In the genomic region with DNA sequence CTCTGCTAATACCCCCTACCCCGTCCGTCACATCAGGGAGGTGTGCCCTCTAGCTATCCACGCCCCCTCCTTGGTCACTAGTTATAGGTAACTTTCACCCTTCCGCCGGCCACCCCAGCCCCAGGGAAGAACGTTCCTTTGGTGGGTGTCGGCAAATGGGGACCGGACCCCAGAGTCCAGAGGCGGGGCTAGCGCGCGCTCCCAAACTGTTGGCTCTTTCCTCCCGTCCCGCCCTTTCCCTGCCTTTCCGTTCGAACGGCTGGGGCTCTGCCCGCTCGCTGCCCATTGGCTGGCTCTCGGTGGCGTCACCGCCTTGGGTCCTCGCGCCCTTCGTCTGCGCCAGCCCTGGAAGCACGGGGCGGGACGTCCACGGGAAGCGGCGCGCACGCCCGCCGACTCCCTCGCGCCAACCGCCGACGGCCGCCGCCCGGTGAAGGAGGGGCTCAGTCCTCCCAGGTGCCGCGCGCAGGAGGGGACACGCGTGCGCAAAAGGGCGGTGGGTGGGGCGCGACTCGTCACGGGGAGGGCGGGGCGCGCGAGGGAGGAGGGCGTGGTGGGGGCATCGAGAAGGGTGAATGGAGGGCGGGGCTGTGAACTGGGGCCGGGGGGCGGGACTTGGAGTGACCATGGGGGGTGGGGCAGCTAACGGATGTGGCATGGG, we compare ENCODE assay signal across 1 cellular context.
TF ChIP-seq lines count a peak whose summit lies in the region.

No MANE protein-coding gene starts in this region.

TF ChIP-seq in K562, 482 proteins besides CTCF, POLR2A, EP300 and RAD21 (continued from another document and continues in another):
- TF ChIP-seq, protein P1, sequence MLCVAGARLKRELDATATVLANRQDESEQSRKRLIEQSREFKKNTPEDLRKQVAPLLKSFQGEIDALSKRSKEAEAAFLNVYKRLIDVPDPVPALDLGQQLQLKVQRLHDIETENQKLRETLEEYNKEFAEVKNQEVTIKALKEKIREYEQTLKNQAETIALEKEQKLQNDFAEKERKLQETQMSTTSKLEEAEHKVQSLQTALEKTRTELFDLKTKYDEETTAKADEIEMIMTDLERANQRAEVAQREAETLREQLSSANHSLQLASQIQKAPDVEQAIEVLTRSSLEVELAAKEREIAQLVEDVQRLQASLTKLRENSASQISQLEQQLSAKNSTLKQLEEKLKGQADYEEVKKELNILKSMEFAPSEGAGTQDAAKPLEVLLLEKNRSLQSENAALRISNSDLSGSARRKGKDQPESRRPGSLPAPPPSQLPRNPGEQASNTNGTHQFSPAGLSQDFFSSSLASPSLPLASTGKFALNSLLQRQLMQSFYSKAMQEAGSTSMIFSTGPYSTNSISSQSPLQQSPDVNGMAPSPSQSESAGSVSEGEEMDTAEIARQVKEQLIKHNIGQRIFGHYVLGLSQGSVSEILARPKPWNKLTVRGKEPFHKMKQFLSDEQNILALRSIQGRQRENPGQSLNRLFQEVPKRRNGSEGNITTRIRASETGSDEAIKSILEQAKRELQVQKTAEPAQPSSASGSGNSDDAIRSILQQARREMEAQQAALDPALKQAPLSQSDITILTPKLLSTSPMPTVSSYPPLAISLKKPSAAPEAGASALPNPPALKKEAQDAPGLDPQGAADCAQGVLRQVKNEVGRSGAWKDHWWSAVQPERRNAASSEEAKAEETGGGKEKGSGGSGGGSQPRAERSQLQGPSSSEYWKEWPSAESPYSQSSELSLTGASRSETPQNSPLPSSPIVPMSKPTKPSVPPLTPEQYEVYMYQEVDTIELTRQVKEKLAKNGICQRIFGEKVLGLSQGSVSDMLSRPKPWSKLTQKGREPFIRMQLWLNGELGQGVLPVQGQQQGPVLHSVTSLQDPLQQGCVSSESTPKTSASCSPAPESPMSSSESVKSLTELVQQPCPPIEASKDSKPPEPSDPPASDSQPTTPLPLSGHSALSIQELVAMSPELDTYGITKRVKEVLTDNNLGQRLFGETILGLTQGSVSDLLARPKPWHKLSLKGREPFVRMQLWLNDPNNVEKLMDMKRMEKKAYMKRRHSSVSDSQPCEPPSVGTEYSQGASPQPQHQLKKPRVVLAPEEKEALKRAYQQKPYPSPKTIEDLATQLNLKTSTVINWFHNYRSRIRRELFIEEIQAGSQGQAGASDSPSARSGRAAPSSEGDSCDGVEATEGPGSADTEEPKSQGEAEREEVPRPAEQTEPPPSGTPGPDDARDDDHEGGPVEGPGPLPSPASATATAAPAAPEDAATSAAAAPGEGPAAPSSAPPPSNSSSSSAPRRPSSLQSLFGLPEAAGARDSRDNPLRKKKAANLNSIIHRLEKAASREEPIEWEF (CRISPR knock-in tag; IDR thresholded peaks at IDR 0.05) = no peak
- no peak for TF ChIP-seq ZBTB1 (CRISPR knock-in tag; IDR thresholded peaks at IDR 0.05; ENCODE audit: borderline replicate concordance, low read depth)
- peak; percentile 94 for TF ChIP-seq FIP1L1 (IDR thresholded peaks at IDR 0.05; ENCODE audit: low read depth, low read length, poor library complexity, severe bottlenecking)
- TF ChIP-seq, protein P2, sequence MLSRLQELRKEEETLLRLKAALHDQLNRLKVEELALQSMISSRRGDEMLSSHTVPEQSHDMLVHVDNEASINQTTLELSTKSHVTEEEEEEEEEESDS (CRISPR knock-in tag; IDR thresholded peaks at IDR 0.05) = no peak
- no peak for TF ChIP-seq SETDB1 (IDR thresholded peaks at IDR 0.05; ENCODE audit: low read length)
- no peak for TF ChIP-seq IFI16 (CRISPR knock-in tag; IDR thresholded peaks at IDR 0.05)
- TF ChIP-seq, protein P3, sequence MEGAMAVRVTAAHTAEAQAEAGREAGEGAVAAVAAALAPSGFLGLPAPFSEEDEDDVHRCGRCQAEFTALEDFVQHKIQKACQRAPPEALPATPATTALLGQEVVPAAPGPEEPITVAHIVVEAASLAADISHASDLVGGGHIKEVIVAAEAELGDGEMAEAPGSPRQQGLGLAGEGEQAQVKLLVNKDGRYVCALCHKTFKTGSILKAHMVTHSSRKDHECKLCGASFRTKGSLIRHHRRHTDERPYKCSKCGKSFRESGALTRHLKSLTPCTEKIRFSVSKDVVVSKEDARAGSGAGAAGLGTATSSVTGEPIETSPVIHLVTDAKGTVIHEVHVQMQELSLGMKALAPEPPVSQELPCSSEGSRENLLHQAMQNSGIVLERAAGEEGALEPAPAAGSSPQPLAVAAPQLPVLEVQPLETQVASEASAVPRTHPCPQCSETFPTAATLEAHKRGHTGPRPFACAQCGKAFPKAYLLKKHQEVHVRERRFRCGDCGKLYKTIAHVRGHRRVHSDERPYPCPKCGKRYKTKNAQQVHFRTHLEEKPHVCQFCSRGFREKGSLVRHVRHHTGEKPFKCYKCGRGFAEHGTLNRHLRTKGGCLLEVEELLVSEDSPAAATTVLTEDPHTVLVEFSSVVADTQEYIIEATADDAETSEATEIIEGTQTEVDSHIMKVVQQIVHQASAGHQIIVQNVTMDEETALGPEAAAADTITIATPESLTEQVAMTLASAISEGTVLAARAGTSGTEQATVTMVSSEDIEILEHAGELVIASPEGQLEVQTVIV (CRISPR knock-in tag; IDR thresholded peaks at IDR 0.05; ENCODE audit: borderline replicate concordance) = no peak
- TF ChIP-seq ZNF766 (CRISPR knock-in tag; conservative IDR thresholded peaks at IDR 0.05) = no peak
- TF ChIP-seq ZSCAN32 (CRISPR knock-in tag; IDR thresholded peaks at IDR 0.05) = no peak
- TF ChIP-seq, protein P4, sequence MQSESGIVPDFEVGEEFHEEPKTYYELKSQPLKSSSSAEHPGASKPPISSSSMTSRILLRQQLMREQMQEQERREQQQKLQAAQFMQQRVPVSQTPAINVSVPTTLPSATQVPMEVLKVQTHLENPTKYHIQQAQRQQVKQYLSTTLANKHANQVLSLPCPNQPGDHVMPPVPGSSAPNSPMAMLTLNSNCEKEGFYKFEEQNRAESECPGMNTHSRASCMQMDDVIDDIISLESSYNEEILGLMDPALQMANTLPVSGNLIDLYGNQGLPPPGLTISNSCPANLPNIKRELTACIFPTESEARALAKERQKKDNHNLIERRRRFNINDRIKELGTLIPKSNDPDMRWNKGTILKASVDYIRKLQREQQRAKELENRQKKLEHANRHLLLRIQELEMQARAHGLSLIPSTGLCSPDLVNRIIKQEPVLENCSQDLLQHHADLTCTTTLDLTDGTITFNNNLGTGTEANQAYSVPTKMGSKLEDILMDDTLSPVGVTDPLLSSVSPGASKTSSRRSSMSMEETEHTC (IDR thresholded peaks at IDR 0.05) = no peak; the same call in 1 of the 2 replicates
- no peak; the same call in none of the 2 replicates for TF ChIP-seq SMAD4 (CRISPR knock-in tag; conservative IDR thresholded peaks at IDR 0.05)
- TF ChIP-seq EP400 (IDR thresholded peaks at IDR 0.05) = peak; percentile 85
- TF ChIP-seq HNRNPLL (IDR thresholded peaks at IDR 0.05; ENCODE audit: low read depth, low read length, poor library complexity, severe bottlenecking) = peak; percentile 65
- no peak for TF ChIP-seq MCM2 (IDR thresholded peaks at IDR 0.05; ENCODE audit: low read depth)
- no peak for TF ChIP-seq ASH1L (IDR thresholded peaks at IDR 0.05; ENCODE audit: borderline replicate concordance, low read depth, partially characterized antibody)
- peak; percentile 64; the same call in 1 of the 2 replicates for TF ChIP-seq NBN (IDR thresholded peaks at IDR 0.05; ENCODE audit: low read depth)
- TF ChIP-seq MCM7 (IDR thresholded peaks at IDR 0.05) = no peak
- no peak for TF ChIP-seq ZNF165 (CRISPR knock-in tag; IDR thresholded peaks at IDR 0.05; ENCODE audit: borderline replicate concordance)
- peak in 1 of 2 experiments; percentile 9; a peak in 1 of 4 replicates for TF ChIP-seq RCOR1 (IDR thresholded peaks at IDR 0.05; ENCODE audit: borderline replicate concordance in 1 of 2, low read depth in 2 of 2, low read length in 2 of 2)
- TF ChIP-seq, protein P5, sequence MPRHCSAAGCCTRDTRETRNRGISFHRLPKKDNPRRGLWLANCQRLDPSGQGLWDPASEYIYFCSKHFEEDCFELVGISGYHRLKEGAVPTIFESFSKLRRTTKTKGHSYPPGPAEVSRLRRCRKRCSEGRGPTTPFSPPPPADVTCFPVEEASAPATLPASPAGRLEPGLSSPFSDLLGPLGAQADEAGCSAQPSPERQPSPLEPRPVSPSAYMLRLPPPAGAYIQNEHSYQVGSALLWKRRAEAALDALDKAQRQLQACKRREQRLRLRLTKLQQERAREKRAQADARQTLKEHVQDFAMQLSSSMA (CRISPR knock-in tag; IDR thresholded peaks at IDR 0.05) = no peak
- no peak for TF ChIP-seq XRCC5 (IDR thresholded peaks at IDR 0.05; ENCODE audit: low read depth, low read length)
- TF ChIP-seq, protein P6, sequence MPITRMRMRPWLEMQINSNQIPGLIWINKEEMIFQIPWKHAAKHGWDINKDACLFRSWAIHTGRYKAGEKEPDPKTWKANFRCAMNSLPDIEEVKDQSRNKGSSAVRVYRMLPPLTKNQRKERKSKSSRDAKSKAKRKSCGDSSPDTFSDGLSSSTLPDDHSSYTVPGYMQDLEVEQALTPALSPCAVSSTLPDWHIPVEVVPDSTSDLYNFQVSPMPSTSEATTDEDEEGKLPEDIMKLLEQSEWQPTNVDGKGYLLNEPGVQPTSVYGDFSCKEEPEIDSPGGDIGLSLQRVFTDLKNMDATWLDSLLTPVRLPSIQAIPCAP (CRISPR knock-in tag; IDR thresholded peaks at IDR 0.05; ENCODE audit: borderline replicate concordance) = no peak
- TF ChIP-seq HDAC6 (IDR thresholded peaks at IDR 0.05; ENCODE audit: low read depth, low read length) = no peak; the same call in 1 of the 2 replicates
- TF ChIP-seq, protein P7, sequence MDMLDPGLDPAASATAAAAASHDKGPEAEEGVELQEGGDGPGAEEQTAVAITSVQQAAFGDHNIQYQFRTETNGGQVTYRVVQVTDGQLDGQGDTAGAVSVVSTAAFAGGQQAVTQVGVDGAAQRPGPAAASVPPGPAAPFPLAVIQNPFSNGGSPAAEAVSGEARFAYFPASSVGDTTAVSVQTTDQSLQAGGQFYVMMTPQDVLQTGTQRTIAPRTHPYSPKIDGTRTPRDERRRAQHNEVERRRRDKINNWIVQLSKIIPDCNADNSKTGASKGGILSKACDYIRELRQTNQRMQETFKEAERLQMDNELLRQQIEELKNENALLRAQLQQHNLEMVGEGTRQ (CRISPR knock-in tag; IDR thresholded peaks at IDR 0.05) = no peak
- TF ChIP-seq, protein P8, sequence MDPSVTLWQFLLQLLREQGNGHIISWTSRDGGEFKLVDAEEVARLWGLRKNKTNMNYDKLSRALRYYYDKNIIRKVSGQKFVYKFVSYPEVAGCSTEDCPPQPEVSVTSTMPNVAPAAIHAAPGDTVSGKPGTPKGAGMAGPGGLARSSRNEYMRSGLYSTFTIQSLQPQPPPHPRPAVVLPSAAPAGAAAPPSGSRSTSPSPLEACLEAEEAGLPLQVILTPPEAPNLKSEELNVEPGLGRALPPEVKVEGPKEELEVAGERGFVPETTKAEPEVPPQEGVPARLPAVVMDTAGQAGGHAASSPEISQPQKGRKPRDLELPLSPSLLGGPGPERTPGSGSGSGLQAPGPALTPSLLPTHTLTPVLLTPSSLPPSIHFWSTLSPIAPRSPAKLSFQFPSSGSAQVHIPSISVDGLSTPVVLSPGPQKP (CRISPR knock-in tag; IDR thresholded peaks at IDR 0.05) = no peak
- TF ChIP-seq SPI1 (IDR thresholded peaks at IDR 0.05; ENCODE audit: borderline replicate concordance, low read depth, low read length) = no peak
- peak; percentile 75 for TF ChIP-seq ATF1 (CRISPR knock-in tag; IDR thresholded peaks at IDR 0.05)
- TF ChIP-seq ATF1 (tag; IDR thresholded peaks at IDR 0.05) = peak; percentile 96
- TF ChIP-seq STAG1 (CRISPR knock-in tag; IDR thresholded peaks at IDR 0.05; ENCODE audit: borderline replicate concordance) = no peak
- TF ChIP-seq TRIM28 (IDR thresholded peaks at IDR 0.05) = no peak
- peak; percentile 66; the same call in 1 of the 2 replicates for TF ChIP-seq ESRRB (CRISPR knock-in tag; IDR thresholded peaks at IDR 0.05; ENCODE audit: borderline replicate concordance)
- peak; percentile 10 for TF ChIP-seq SP2 (IDR thresholded peaks at IDR 0.05; ENCODE audit: extremely low read depth, low read depth, low read length, poor library complexity, severe bottlenecking)
- TF ChIP-seq ILF3 (IDR thresholded peaks at IDR 0.05; ENCODE audit: borderline replicate concordance) = no peak
- TF ChIP-seq, protein P9, sequence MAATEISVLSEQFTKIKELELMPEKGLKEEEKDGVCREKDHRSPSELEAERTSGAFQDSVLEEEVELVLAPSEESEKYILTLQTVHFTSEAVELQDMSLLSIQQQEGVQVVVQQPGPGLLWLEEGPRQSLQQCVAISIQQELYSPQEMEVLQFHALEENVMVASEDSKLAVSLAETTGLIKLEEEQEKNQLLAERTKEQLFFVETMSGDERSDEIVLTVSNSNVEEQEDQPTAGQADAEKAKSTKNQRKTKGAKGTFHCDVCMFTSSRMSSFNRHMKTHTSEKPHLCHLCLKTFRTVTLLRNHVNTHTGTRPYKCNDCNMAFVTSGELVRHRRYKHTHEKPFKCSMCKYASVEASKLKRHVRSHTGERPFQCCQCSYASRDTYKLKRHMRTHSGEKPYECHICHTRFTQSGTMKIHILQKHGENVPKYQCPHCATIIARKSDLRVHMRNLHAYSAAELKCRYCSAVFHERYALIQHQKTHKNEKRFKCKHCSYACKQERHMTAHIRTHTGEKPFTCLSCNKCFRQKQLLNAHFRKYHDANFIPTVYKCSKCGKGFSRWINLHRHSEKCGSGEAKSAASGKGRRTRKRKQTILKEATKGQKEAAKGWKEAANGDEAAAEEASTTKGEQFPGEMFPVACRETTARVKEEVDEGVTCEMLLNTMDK (IDR thresholded peaks at IDR 0.05; ENCODE audit: borderline replicate concordance, insufficient read depth, low read depth, low read length, poor library complexity, severe bottlenecking) = no peak
- TF ChIP-seq, protein P10, sequence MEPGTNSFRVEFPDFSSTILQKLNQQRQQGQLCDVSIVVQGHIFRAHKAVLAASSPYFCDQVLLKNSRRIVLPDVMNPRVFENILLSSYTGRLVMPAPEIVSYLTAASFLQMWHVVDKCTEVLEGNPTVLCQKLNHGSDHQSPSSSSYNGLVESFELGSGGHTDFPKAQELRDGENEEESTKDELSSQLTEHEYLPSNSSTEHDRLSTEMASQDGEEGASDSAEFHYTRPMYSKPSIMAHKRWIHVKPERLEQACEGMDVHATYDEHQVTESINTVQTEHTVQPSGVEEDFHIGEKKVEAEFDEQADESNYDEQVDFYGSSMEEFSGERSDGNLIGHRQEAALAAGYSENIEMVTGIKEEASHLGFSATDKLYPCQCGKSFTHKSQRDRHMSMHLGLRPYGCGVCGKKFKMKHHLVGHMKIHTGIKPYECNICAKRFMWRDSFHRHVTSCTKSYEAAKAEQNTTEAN (CRISPR knock-in tag; IDR thresholded peaks at IDR 0.05) = no peak
- TF ChIP-seq XRCC3 (IDR thresholded peaks at IDR 0.05) = no peak
- TF ChIP-seq KAT2B (IDR thresholded peaks at IDR 0.05; ENCODE audit: low read depth, low read length) = no peak
- TF ChIP-seq ZBTB8A (IDR thresholded peaks at IDR 0.05; ENCODE audit: partially characterized antibody) = no peak
- TF ChIP-seq ZZZ3 (IDR thresholded peaks at IDR 0.05) = no peak
- peak; percentile 74 for TF ChIP-seq C11orf30 (IDR thresholded peaks at IDR 0.05; ENCODE audit: low read depth)
